ENCODE assay signal across 11 cellular contexts in the genomic region with DNA sequence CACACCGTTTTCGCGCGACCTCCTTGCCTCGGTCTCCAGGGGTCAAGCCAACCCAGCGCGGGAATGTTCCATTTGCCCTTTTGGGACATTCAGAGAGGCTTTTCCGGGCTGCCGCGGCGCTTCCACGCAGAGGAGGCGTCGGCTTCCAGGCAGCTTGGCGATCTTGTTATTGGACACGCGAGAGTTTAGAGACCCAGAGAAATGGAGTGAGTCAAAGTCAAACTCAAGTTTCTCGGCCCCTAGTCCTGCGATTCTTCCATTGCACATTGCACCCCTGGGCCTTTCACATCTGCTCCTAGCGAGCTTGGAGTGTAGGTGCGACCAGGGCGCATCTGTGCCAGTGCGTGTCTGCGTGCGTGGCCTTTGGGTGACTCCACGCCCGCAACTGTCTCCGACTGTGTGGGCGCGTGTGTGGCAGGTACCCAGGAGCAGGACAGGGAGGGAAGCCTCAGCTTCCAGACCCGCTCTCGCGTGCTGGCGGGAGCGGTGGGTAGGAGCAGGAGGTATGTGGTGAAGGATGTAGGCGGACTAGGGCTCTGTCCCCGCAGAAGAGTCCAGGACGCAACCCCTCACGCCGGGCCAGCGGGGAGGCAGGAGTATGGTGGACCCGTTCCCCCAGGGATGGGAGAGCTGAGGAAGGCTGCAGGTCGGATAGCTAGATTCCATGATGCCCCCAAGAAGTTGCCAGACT. TPM values are rescaled to one million over a fixed set of nuclear protein-coding genes. Genes with fewer than 3 reads are reported as not detected.
A peak's percentile ranks its signal among the peaks of the same experiment; 100 is the strongest.
DNase-seq lines count a peak whose midpoint lies in the region; ATAC-seq and TF ChIP-seq lines count a peak whose summit lies in the region.
"Had no signal": no experiment of that assay in that cellular context is flagged by ENCODE, and none has a peak within 500 bp of the region (broad histone marks: within the 10 kb centered on the region; RNA-seq: fewer than 3 reads in every experiment).

No MANE protein-coding gene starts in this region.

- H3K9me3 ChIP-seq in PC-3 (ENCODE audit: low read length) (no peaks in the 10 kb centered on the region), esophagus muscularis mucosa (no peaks in the 10 kb centered on the region), skeletal muscle satellite cell (replicated peaks; ENCODE audit: low read length) (no peaks in the 10 kb centered on the region)

- no peaks in the 10 kb centered on the region for H3K36me3 ChIP-seq in PC-3 (ENCODE audit: low read depth, low read length)
- no peaks in the 10 kb centered on the region for H3K36me3 ChIP-seq in esophagus muscularis mucosa
- H3K36me3 ChIP-seq in skeletal muscle satellite cell (ENCODE audit: insufficient read depth, low read length), result no peaks in the 10 kb centered on the region

- no peaks in the 10 kb centered on the region for H4K20me1 ChIP-seq in PC-3 (ENCODE audit: low read length)

- POLR2A ChIA-PET in PC-3 (lab: Charles Lee; ENCODE audit: unreplicated experiment), result interaction anchor here (0.5 kb wide), 1 partner anchor 328 kb away, joined by 4 read pairs; no protein-coding TSS in a partner anchor

- H3F3A ChIP-seq in PC-3 (ENCODE audit: low read length, unreplicated experiment), result no peaks in the 10 kb centered on the region

- H3K9me2 ChIP-seq in PC-3 (replicated peaks; ENCODE audit: low read length), result no peaks in the 10 kb centered on the region

- H3K27ac ChIP-seq in PC-3 (ENCODE audit: low read length) (no peak overlapping the region), esophagus muscularis mucosa (replicated peaks in 1 of 4) (no peak overlapping the region)
- H3K27ac ChIP-seq: 22Rv1 had no signal

- peak; percentile 1; the same call in 1 of the 2 replicates for ATAC-seq in PC-3
- no peak for ATAC-seq in GM21423 (IDR thresholded peaks at IDR 0.05; ENCODE audit: unreplicated experiment)

- peak overlapping the region; percentile 68 for H3K4me3 ChIP-seq in PC-3 (ENCODE audit: low read length)
- H3K4me3 ChIP-seq in esophagus muscularis mucosa, result peak overlapping the region; percentile 21 to 43 (median 30)
- peak overlapping the region; percentile 61 for H3K4me3 ChIP-seq in skeletal muscle satellite cell (ENCODE audit: low read length)

- no peak overlapping the region for H3K9ac ChIP-seq in PC-3 (ENCODE audit: low read length)
- no peak overlapping the region for H3K9ac ChIP-seq in skeletal muscle satellite cell (ENCODE audit: low read depth, low read length)

- H3K27me3 ChIP-seq in PC-3 (ENCODE audit: low read length), result no peaks in the 10 kb centered on the region
- H3K27me3 ChIP-seq in esophagus muscularis mucosa, result peaks cover 0 to 93% (median 44%) of the 10 kb centered on the region in 4 donors
- peaks cover 37% of the 10 kb centered on the region for H3K27me3 ChIP-seq in skeletal muscle satellite cell (ENCODE audit: control insufficient read depth, insufficient read depth, low read length)

- BruUV-seq in PC-3 (replicated peaks; lab: Mats Ljungman, UMichigan), result no TSS peak

- TF ChIP-seq CTCF in PC-3 (conservative IDR thresholded peaks at IDR 0.05; ENCODE audit: low read depth, low read length) (no peak), esophagus muscularis mucosa (IDR thresholded peaks at IDR 0.05) (no peak)

- H3K4me2 ChIP-seq in PC-3 (ENCODE audit: low read length), result peak overlapping the region; percentile 96
- H3K4me2 ChIP-seq in skeletal muscle satellite cell (ENCODE audit: low read length), result peak overlapping the region; percentile 86

- peak overlapping the region; percentile 93 for H2AFZ ChIP-seq in PC-3 (ENCODE audit: low read length)

- CTCF ChIA-PET in PC-3 (lab: Charles Lee), result interaction anchor here (0.6 to 1.6 kb wide), 7 partner anchors 185 to 722 kb away, joined by 3 to 14 read pairs (median 3); no protein-coding TSS in a partner anchor

- H3K79me2 ChIP-seq in PC-3 (ENCODE audit: low read length), result no peaks in the 10 kb centered on the region

- no peak for TF ChIP-seq POLR2A in esophagus muscularis mucosa (IDR thresholded peaks at IDR 0.05; ENCODE audit: low read depth)

- H3K4me1 ChIP-seq in PC-3 (ENCODE audit: insufficient read depth, low read length) (peaks cover 42% of the 10 kb centered on the region), esophagus muscularis mucosa (peaks cover 29 to 45% (median 38%) of the 10 kb centered on the region in 4 donors), skeletal muscle satellite cell (ENCODE audit: control insufficient read depth, insufficient read depth, low read length) (peaks cover 40% of the 10 kb centered on the region)

- DNase-seq in DMS53 (lab: John Stamatoyannopoulos, UW), result peak; percentile 61
- no peak for DNase-seq in DMS53 treated with DMSO at 0.1 percent for 48 hours (lab: John Stamatoyannopoulos, UW; ENCODE audit: unreplicated experiment)
- no peak for DNase-seq in PC-3
- no peak for DNase-seq in esophagus muscularis mucosa (ENCODE audit: extremely low spot score)
- no peak for DNase-seq in C1 segment of cervical spinal cord (lab: John Stamatoyannopoulos, UW)
- no peak for DNase-seq in CD1c-positive myeloid dendritic cell (ENCODE audit: extremely low spot score)

- 5% methylated on average over 31 of the region's 43 CpGs for WGBS in esophagus muscularis mucosa

- no peak for TF ChIP-seq EP300 in esophagus muscularis mucosa (IDR thresholded peaks at IDR 0.05)

- intact Hi-C loops in PC-3 (cut with micrococcal nuclease) (loop anchor here (1.0 to 2.0 kb wide), 5 partner anchors 58 to 563 kb away; no protein-coding TSS in a partner anchor), esophagus muscularis mucosa (cut with DNase I) (loop anchor here (5.0 to 10.0 kb wide), 2 partner anchors 560 to 913 kb away; no protein-coding TSS in a partner anchor)

RNA-seq across cellular contexts. Expression of gene SIX3, which starts 13.5 kb away (rescaled TPM):
- total RNA-seq in PC-3 (2014; rRNA removed) (0.07 TPM in 1 of 2 replicates, not detected in the other), esophagus muscularis mucosa (under 1 TPM; 0.11 to 0.42 (median 0.18) TPM)
- 1.1 and 2.3 TPM in 2 replicates for total RNA-seq in skeletal muscle satellite cell (2012; rRNA removed)
- total RNA-seq: mesenteric fat pad, subcutaneous adipose tissue had no signal

RNA-seq across cellular contexts. Expression of gene SIX2, which starts 54.2 kb away (rescaled TPM):
- total RNA-seq in PC-3 (2014; rRNA removed) (26.8 and 27.9 TPM in 2 replicates), esophagus muscularis mucosa (1 to 10 TPM in 3 of 4 donors, under 1 TPM in 1; under 0.01 to 1.9 (median 1.5) TPM)
- total RNA-seq in skeletal muscle satellite cell (2012; rRNA removed), result 9.6 and 13.5 TPM in 2 replicates
